21 cellular contexts compared by ENCODE assay signal in the genomic region with DNA sequence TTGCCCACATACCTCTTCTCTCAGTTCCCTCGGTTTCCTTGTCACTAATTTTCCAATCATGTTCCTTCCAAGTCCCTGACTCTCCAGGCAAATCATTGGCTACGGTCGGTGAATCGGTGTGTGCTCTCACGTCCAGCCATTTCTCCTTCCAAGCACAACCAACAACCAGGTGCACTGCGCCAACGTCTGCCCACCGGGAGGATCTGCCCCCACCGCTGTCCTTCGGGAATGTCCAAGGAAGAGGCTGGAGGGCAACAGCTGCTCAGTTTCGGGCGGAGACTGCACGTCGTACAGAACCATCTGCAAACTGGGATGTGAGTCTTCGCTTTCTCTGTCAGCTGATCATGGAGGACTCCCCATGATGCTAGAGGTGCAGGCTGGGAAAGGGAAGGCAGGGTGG. TPM values are rescaled to one million over a fixed set of nuclear protein-coding genes. Genes with fewer than 3 reads are reported as not detected.
DNase-seq lines count a peak whose midpoint lies in the region; ATAC-seq, FAIRE-seq and TF ChIP-seq lines count a peak whose summit lies in the region.
"Had no signal": no experiment of that assay in that cellular context is flagged by ENCODE, and none has a peak within 500 bp of the region (broad histone marks: within the 10 kb centered on the region; RNA-seq: fewer than 3 reads in every experiment).

No MANE protein-coding gene starts in this region.

- no peak overlapping the region for H3K27ac ChIP-seq in kidney (ENCODE audit: low read depth in 2 of 2, low read length in 2 of 2)
- H3K27ac ChIP-seq: 22Rv1; A549; BLaER1 treated with 17β-estradiol and CSF1 and Interleukin-3, amounts not matched to agents 10 nM and 100 nM; C4-2B had no signal

- no peaks in the 10 kb centered on the region for H3K4me1 ChIP-seq in kidney (ENCODE audit: control insufficient read depth in 1 of 2, insufficient read depth in 1 of 2, low read depth in 1 of 2, low read length in 2 of 2)
- H3K4me1 ChIP-seq: A549, Caco-2 had no signal

- no peak overlapping the region for H3K27ac Mint-ChIP-seq in stimulated activated naive B cell treated with anti-CD40 and anti-IgM and Interleukin-4, amounts not matched to agents 10 μg/mL and 1 μg/mL and 100 μg/mL, for 72 hours
- H3K27ac Mint-ChIP-seq: B cell; CD4-positive, alpha-beta T cell; CD8-positive, alpha-beta T cell had no signal

- no peaks in the 10 kb centered on the region for H3K36me3 ChIP-seq in kidney (ENCODE audit: control insufficient read depth in 1 of 2, insufficient read depth in 2 of 2, low read length in 2 of 2)
- H3K36me3 ChIP-seq: BLaER1 treated with 17β-estradiol and CSF1 and Interleukin-3, amounts not matched to agents 10 nM and 100 nM had no signal

- DNase-seq in Right ventricle myocardium superior (peak; percentile 22), cardiac septum (ENCODE audit: low spot score) (no peak), kidney (peak; percentile 44)
- DNase-seq in stimulated activated CD4-positive, alpha-beta T cell treated with anti-CD3 and anti-CD28 coated beads, Interleukin-2, amount 100 ng/mL, for 24 hours: no peak
- no peak for DNase-seq in stimulated activated naive B cell treated with anti-CD40 and anti-IgM and Interleukin-4, amounts not matched to agents 10 μg/mL and 1 μg/mL and 100 μg/mL, for 72 hours
- DNase-seq: AML-193; Caco-2; Calu3; CD4-positive, alpha-beta T cell; CD8-positive, alpha-beta T cell; DMS79 treated with DMSO at 0.1 percent for 48 hours; GF-D8 had no signal

- peaks cover 0 to under 1% of the 10 kb centered on the region in 2 donors for H3K9me3 Mint-ChIP-seq in stimulated activated naive B cell treated with anti-CD40 and anti-IgM and Interleukin-4, amounts not matched to agents 10 μg/mL and 1 μg/mL and 100 μg/mL, for 72 hours
- H3K9me3 Mint-ChIP-seq: CD4-positive, alpha-beta T cell; CD8-positive, alpha-beta T cell had no signal

- no peaks in the 10 kb centered on the region for H3K4me1 Mint-ChIP-seq in stimulated activated naive B cell treated with anti-CD40 and anti-IgM and Interleukin-4, amounts not matched to agents 10 μg/mL and 1 μg/mL and 100 μg/mL, for 72 hours
- H3K4me1 Mint-ChIP-seq: B cell had no signal

- no peaks in the 10 kb centered on the region for H3K9me3 ChIP-seq in kidney (ENCODE audit: control insufficient read depth in 1 of 2, low read length in 2 of 2)
- H3K9me3 ChIP-seq: A549; BLaER1 treated with 17β-estradiol and CSF1 and Interleukin-3, amounts not matched to agents 10 nM and 100 nM; Caco-2 had no signal

- no peak for TF ChIP-seq CTCF in kidney (IDR thresholded peaks at IDR 0.05; ENCODE audit: borderline replicate concordance, extremely low read depth, insufficient read depth)

- no peak for ATAC-seq in Right ventricle myocardium superior (ENCODE audit: poor library complexity)
- ATAC-seq in stimulated activated naive B cell treated with anti-CD40 and anti-IgM and Interleukin-4, amounts not matched to agents 10 μg/mL and 1 μg/mL and 100 μg/mL, for 72 hours (replicated peaks): no peak
- ATAC-seq: A549; CD8-positive, alpha-beta T cell had no signal

- no peak for FAIRE-seq in kidney (lab: Jason Lieb, UNC)
- FAIRE-seq: A549, D721Med, G401.6, GM12891, GM19239 had no signal

- H3K4me3 ChIP-seq in kidney (ENCODE audit: low read length in 2 of 2): no peak overlapping the region
- H3K4me3 ChIP-seq: A549; BLaER1 treated with 17β-estradiol and CSF1 and Interleukin-3, amounts not matched to agents 10 nM and 100 nM had no signal

- no peaks in the 10 kb centered on the region for H3K27me3 Mint-ChIP-seq in stimulated activated naive B cell treated with anti-CD40 and anti-IgM and Interleukin-4, amounts not matched to agents 10 μg/mL and 1 μg/mL and 100 μg/mL, for 72 hours
- H3K27me3 Mint-ChIP-seq: B cell; CD4-positive, alpha-beta T cell had no signal

- H3K4me3 Mint-ChIP-seq in stimulated activated naive B cell treated with anti-CD40 and anti-IgM and Interleukin-4, amounts not matched to agents 10 μg/mL and 1 μg/mL and 100 μg/mL, for 72 hours: no peak overlapping the region
- H3K4me3 Mint-ChIP-seq: B cell; CD4-positive, alpha-beta T cell; CD8-positive, alpha-beta T cell had no signal

- intact Hi-C loops in Right ventricle myocardium superior (cut with DNase I): no loop called here
- intact Hi-C loops in cardiac septum (cut with DNase I): loop anchor here (10.0 kb wide), 1 partner anchor 273 kb away; a partner anchor contains a TSS
- intact Hi-C loops in kidney (cut with DNase I): loop anchor here (10.0 kb wide), 2 partner anchors 113 to 193 kb away; no protein-coding TSS in a partner anchor

- no peak overlapping the region for H3K9ac ChIP-seq in kidney (ENCODE audit: low read length in 2 of 2)
- H3K9ac ChIP-seq: BLaER1 treated with 17β-estradiol and CSF1 and Interleukin-3, amounts not matched to agents 10 nM and 100 nM had no signal

- H3K36me3 Mint-ChIP-seq in stimulated activated naive B cell treated with anti-CD40 and anti-IgM and Interleukin-4, amounts not matched to agents 10 μg/mL and 1 μg/mL and 100 μg/mL, for 72 hours: no peaks in the 10 kb centered on the region
- H3K36me3 Mint-ChIP-seq: CD8-positive, alpha-beta T cell had no signal

RNA-seq across cellular contexts. Expression of a gene that starts 8.4 kb away (rescaled TPM):
- total RNA-seq in Right ventricle myocardium superior: 20.2 TPM
- total RNA-seq in cardiac septum: 14.3 TPM
- 26.8 TPM for total RNA-seq in kidney
- polyA plus RNA-seq in kidney (ENCODE audit: insufficient read depth, low read depth, low replicate concordance): 10.2 TPM

RNA-seq across cellular contexts. Expression of a gene that starts 9.0 kb away (rescaled TPM):
- total RNA-seq in Right ventricle myocardium superior (17.1 TPM), cardiac septum (17.8 TPM), kidney (14.6 TPM)
- polyA plus RNA-seq in kidney (ENCODE audit: insufficient read depth, low read depth, low replicate concordance): 17.3 TPM

Comparison
In these comparisons a context has a peak if more than half of its experiments do, and no peak if none do; other contexts are left out.
1. DNase-seq: peak in Right ventricle myocardium superior (single experiment) and kidney (single experiment); none in cardiac septum (single experiment), stimulated activated CD4-positive, alpha-beta T cell treated with anti-CD3 and anti-CD28 coated beads, Interleukin-2, amount 100 ng/mL, for 24 hours (0 of 2) and stimulated activated naive B cell treated with anti-CD40 and anti-IgM and Interleukin-4, amounts not matched to agents 10 μg/mL and 1 μg/mL and 100 μg/mL, for 72 hours (single experiment).